In the genomic region with DNA sequence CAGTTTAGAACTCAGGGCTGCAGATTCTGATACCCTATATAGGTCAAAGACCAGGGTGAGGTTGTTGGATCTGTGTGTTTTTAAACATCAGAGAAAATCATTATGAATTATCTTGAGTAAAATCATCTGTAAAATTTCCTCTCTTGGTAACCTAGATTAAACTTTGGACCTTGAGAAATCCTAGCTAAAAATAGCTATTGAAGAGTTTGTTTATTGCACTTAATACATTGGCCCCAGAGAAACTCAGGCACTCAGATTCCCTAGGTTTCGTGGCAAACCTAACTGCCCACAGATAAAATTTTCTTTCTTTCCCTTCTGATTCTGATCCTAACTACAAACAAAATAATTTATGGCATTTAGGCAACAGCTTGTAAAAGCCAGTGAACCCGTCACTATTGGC, we compare ENCODE assay signal across 19 cellular contexts.
"Had no signal": no experiment of that assay in that cellular context is flagged by ENCODE, and none has a peak within 500 bp of the region (broad histone marks: within the 10 kb centered on the region; RNA-seq: fewer than 3 reads in every experiment).

No MANE protein-coding gene starts in this region.

- H3K9me3 Mint-ChIP-seq: activated T-cell treated with anti-CD3 and anti-CD28 coated beads, Interleukin-2, amount 50 U/mL, for 24 hours; activated T-helper 17 cell treated with anti-CD3 and anti-CD28 coated beads, Interleukin-2, amount 50 U/mL, for 72 hours; T-helper 1 cell treated with Interleukin-12 subunit alpha and Interleukin-12 subunit beta and Interleukin-4 antibody, amounts not matched to agents 30 μg/mL and 1 μg/mL, for 36 hours had no signal

- H3K36me3 Mint-ChIP-seq: activated naive CD8-positive, alpha-beta T cell; memory B cell; WTC11 had no signal

- ATAC-seq: activated T-helper 17 cell treated with anti-CD3 and anti-CD28 coated beads, Interleukin-2, amount 50 U/mL, for 72 hours; gastrocnemius medialis; stimulated activated naive CD8-positive, alpha-beta T cell treated with anti-CD3 and anti-CD28 coated beads, Interleukin-15, Interleukin-2, amounts not matched to agents 100 U/mL and 50 U/mL, for 24 hours; WTC11 had no signal

- FAIRE-seq: endometrium had no signal

- H3K27me3 Mint-ChIP-seq: activated naive CD8-positive, alpha-beta T cell; activated T-cell treated with anti-CD3 and anti-CD28 coated beads, Interleukin-2, amount 50 U/mL, for 24 hours; memory B cell had no signal

- H3K27ac Mint-ChIP-seq: activated T-cell treated with anti-CD3 and anti-CD28 coated beads, Interleukin-2, amount 50 U/mL, for 24 hours; activated T-helper 17 cell treated with anti-CD3 and anti-CD28 coated beads, Interleukin-2, amount 50 U/mL, for 72 hours; memory B cell; T-helper 1 cell treated with Interleukin-12 subunit alpha and Interleukin-12 subunit beta and Interleukin-4 antibody, amounts not matched to agents 30 μg/mL and 1 μg/mL, for 36 hours; WTC11 had no signal

- H3K27ac ChIP-seq: gastrocnemius medialis, sigmoid colon, spleen, thyroid gland had no signal

- H3K4me1 ChIP-seq: gastrocnemius medialis, spleen, thyroid gland had no signal

- H3K36me3 ChIP-seq: gastrocnemius medialis, sigmoid colon, spleen, thyroid gland had no signal

- DNase-seq: activated naive CD4-positive, alpha-beta T cell; activated T-cell treated with anti-CD3 and anti-CD28 coated beads, Interleukin-2, amount 50 U/mL, for 24 hours; amniotic stem cell; gastrocnemius medialis; hypothalamus; nucleus accumbens; sigmoid colon; spleen; stimulated activated CD4-positive, alpha-beta T cell treated with anti-CD3 and anti-CD28 coated beads, Interleukin-4, amount 100 ng/mL, for 24 hours; stimulated activated naive CD8-positive, alpha-beta T cell treated with anti-CD3 and anti-CD28 coated beads, Interleukin-15, Interleukin-2, amounts not matched to agents 100 U/mL and 50 U/mL, for 24 hours; substantia nigra; T1000; thyroid gland had no signal

- H3K4me3 ChIP-seq: gastrocnemius medialis, sigmoid colon, spleen, thyroid gland had no signal

- H3K9me3 ChIP-seq: gastrocnemius medialis, thyroid gland had no signal

- H3K27me3 ChIP-seq: gastrocnemius medialis, sigmoid colon, spleen, thyroid gland had no signal

- H3K4me3 Mint-ChIP-seq: activated naive CD8-positive, alpha-beta T cell; activated T-cell treated with anti-CD3 and anti-CD28 coated beads, Interleukin-2, amount 50 U/mL, for 24 hours; activated T-helper 17 cell treated with anti-CD3 and anti-CD28 coated beads, Interleukin-2, amount 50 U/mL, for 72 hours; memory B cell; T-helper 1 cell treated with Interleukin-12 subunit alpha and Interleukin-12 subunit beta and Interleukin-4 antibody, amounts not matched to agents 30 μg/mL and 1 μg/mL, for 36 hours; WTC11 had no signal

- H3K4me1 Mint-ChIP-seq: activated T-helper 17 cell treated with anti-CD3 and anti-CD28 coated beads, Interleukin-2, amount 50 U/mL, for 72 hours; memory B cell had no signal
